15 cellular contexts compared by ENCODE assay signal in genomic region chr21:34592573-34592972, GRCh38. TPM values are rescaled to one million over a fixed set of nuclear protein-coding genes. Genes with fewer than 3 reads are reported as not detected.
DNase-seq lines count a peak whose midpoint lies in the region; ATAC-seq and TF ChIP-seq lines count a peak whose summit lies in the region.
"Had no signal": no experiment of that assay in that cellular context is flagged by ENCODE, and none has a peak within 500 bp of the region (broad histone marks: within the 10 kb centered on the region; RNA-seq: fewer than 3 reads in every experiment).

No MANE protein-coding gene starts in this region.

- no peak overlapping the region for H3K4me3 Mint-ChIP-seq in osteocyte (ENCODE audit: unreplicated experiment)
- H3K4me3 Mint-ChIP-seq: naive thymus-derived CD8-positive, alpha-beta T cell had no signal

- H3K23ac ChIP-seq in mesenchymal stem cell (ENCODE audit: low read length in 2 of 2), result no peak overlapping the region

- H3K36me3 ChIP-seq in ascending aorta (no peaks in the 10 kb centered on the region), duodenal mucosa (ENCODE audit: control insufficient read depth in 1 of 2, insufficient read depth in 2 of 2, low read length in 2 of 2) (no peaks in the 10 kb centered on the region), mesenchymal stem cell (ENCODE audit: control insufficient read depth in 1 of 2, insufficient read depth in 2 of 2, low read depth in 1 of 2, low read length in 2 of 2) (no peaks in the 10 kb centered on the region), stomach (no peaks in the 10 kb centered on the region)
- H3K36me3 ChIP-seq: brain microvascular endothelial cell had no signal

- H4K8ac ChIP-seq in mesenchymal stem cell (ENCODE audit: low read length), result no peak overlapping the region

- H3K27me3 Mint-ChIP-seq in osteocyte (ENCODE audit: unreplicated experiment), result no peaks in the 10 kb centered on the region
- H3K27me3 Mint-ChIP-seq: naive thymus-derived CD8-positive, alpha-beta T cell had no signal

- TF ChIP-seq CTCF in ascending aorta (IDR thresholded peaks at IDR 0.05), result no peak
- no peak for TF ChIP-seq CTCF in stomach (IDR thresholded peaks at IDR 0.05)
- TF ChIP-seq CTCF in osteocyte (IDR thresholded peaks at IDR 0.05), result no peak

- peak overlapping the region; percentile 42 to 50 for H3K4me3 ChIP-seq in ascending aorta
- H3K4me3 ChIP-seq in duodenal mucosa (ENCODE audit: low read depth in 1 of 2, low read length in 2 of 2), result peak overlapping the region; percentile 48 to 50
- H3K4me3 ChIP-seq in mesenchymal stem cell (ENCODE audit: insufficient read depth in 1 of 2, low read depth in 1 of 2, low read length in 2 of 2), result peak overlapping the region in 1 of 2 experiments; percentile 66
- H3K4me3 ChIP-seq in stomach, result peak overlapping the region; percentile 1 to 28 (median 12)
- H3K4me3 ChIP-seq: MG63 had no signal

- peaks cover 3% of the 10 kb centered on the region for H3K9me3 Mint-ChIP-seq in osteocyte (ENCODE audit: unreplicated experiment)

- no peaks in the 10 kb centered on the region for H3K9me3 ChIP-seq in ascending aorta
- H3K9me3 ChIP-seq in duodenal mucosa (ENCODE audit: control insufficient read depth in 1 of 2, low read length in 2 of 2), result no peaks in the 10 kb centered on the region
- H3K9me3 ChIP-seq in mesenchymal stem cell (ENCODE audit: control insufficient read depth, low read length), result no peaks in the 10 kb centered on the region
- no peaks in the 10 kb centered on the region for H3K9me3 ChIP-seq in stomach

- H3K4me2 ChIP-seq in mesenchymal stem cell (ENCODE audit: low read length, poor library complexity, severe bottlenecking), result no peak overlapping the region

- H3K27ac Mint-ChIP-seq in osteocyte (ENCODE audit: unreplicated experiment), result no peak overlapping the region

- no peak overlapping the region for H3K4ac ChIP-seq in mesenchymal stem cell (ENCODE audit: low read depth in 1 of 2, low read length in 2 of 2)

- H3K27me3 ChIP-seq in ascending aorta, result no peaks in the 10 kb centered on the region
- no peaks in the 10 kb centered on the region for H3K27me3 ChIP-seq in duodenal mucosa (ENCODE audit: control insufficient read depth in 1 of 2, insufficient read depth in 2 of 2, low read length in 2 of 2)
- peaks cover 0 to 3% of the 10 kb centered on the region in 2 experiments for H3K27me3 ChIP-seq in mesenchymal stem cell (ENCODE audit: control insufficient read depth in 1 of 2, insufficient read depth in 1 of 2, low read length in 2 of 2)
- H3K27me3 ChIP-seq in stomach, result no peaks in the 10 kb centered on the region
- H3K27me3 ChIP-seq: brain microvascular endothelial cell, MG63 had no signal

- peaks cover 0 to 16% of the 10 kb centered on the region in 2 donors for H3K4me1 ChIP-seq in ascending aorta
- peaks cover 58 to 66% of the 10 kb centered on the region in 2 donors for H3K4me1 ChIP-seq in duodenal mucosa (ENCODE audit: control insufficient read depth in 1 of 2, insufficient read depth in 2 of 2, low read length in 2 of 2)
- no peaks in the 10 kb centered on the region for H3K4me1 ChIP-seq in mesenchymal stem cell (ENCODE audit: control insufficient read depth, insufficient read depth, low read depth, low read length)
- H3K4me1 ChIP-seq in stomach, result peaks cover 34 to 75% (median 53%) of the 10 kb centered on the region in 4 donors

- TF ChIP-seq POLR2A in stomach (IDR thresholded peaks at IDR 0.05), result no peak

- TF ChIP-seq EP300 in stomach (IDR thresholded peaks at IDR 0.05), result no peak

- peak overlapping the region in 1 of 2 donors; percentile 51 for H3K27ac ChIP-seq in ascending aorta
- peak overlapping the region; percentile 53 for H3K27ac ChIP-seq in duodenal mucosa (ENCODE audit: low read depth, low read length)
- no peak overlapping the region for H3K27ac ChIP-seq in mesenchymal stem cell (ENCODE audit: low read length, poor library complexity, severe bottlenecking)
- H3K27ac ChIP-seq in stomach, result peak overlapping the region; percentile 51 to 86 (median 73)
- H3K27ac ChIP-seq: brain microvascular endothelial cell had no signal

- H2BK120ac ChIP-seq in mesenchymal stem cell (ENCODE audit: low read depth, low read length), result no peak overlapping the region

- H3K4me1 Mint-ChIP-seq in osteocyte (ENCODE audit: unreplicated experiment), result peaks cover 2% of the 10 kb centered on the region

- H2AK5ac ChIP-seq in mesenchymal stem cell (ENCODE audit: low read length, severe bottlenecking), result no peak overlapping the region

- WGBS in mesenchymal stem cell, result 60% methylated on average over 9 of the region's 9 CpGs
- WGBS in stomach, 5 donors, result 14 to 26% (median 19%) methylated on average over 9 of the region's 9 CpGs

- H3K9ac ChIP-seq in duodenal mucosa (ENCODE audit: low read depth in 1 of 2, low read length in 2 of 2) (peak overlapping the region in 1 of 2 donors; percentile 8), mesenchymal stem cell (ENCODE audit: low read length) (peak overlapping the region; percentile 68)

- ATAC-seq in GM21447 (IDR thresholded peaks at IDR 0.05; ENCODE audit: unreplicated experiment) (no peak), GM19324 (IDR thresholded peaks at IDR 0.05; ENCODE audit: low FRiP score, unreplicated experiment) (no peak)
- ATAC-seq: naive thymus-derived CD8-positive, alpha-beta T cell had no signal

- intact Hi-C loops in ascending aorta (cut with DNase I) (no loop called here), stomach (cut with DNase I; ENCODE audit: low total_unique reads) (no loop called here)

- H4K91ac ChIP-seq in mesenchymal stem cell (ENCODE audit: low read length), result no peak overlapping the region

- peak overlapping the region; percentile 70 for H2BK15ac ChIP-seq in mesenchymal stem cell (ENCODE audit: low read depth, poor library complexity, severe bottlenecking)

- no peak overlapping the region for H3K18ac ChIP-seq in mesenchymal stem cell (ENCODE audit: low read depth in 1 of 2, low read length in 2 of 2)

- no peak overlapping the region for H3K14ac ChIP-seq in mesenchymal stem cell (ENCODE audit: low read length in 2 of 2)

- H2AFZ ChIP-seq in mesenchymal stem cell (ENCODE audit: low read depth, low read length), result no peak overlapping the region

- no peak overlapping the region for H2BK5ac ChIP-seq in mesenchymal stem cell (ENCODE audit: low read depth, low read length, poor library complexity, severe bottlenecking)

- H3K79me1 ChIP-seq in mesenchymal stem cell (replicated peaks; ENCODE audit: low read length, poor library complexity, severe bottlenecking), result peaks cover 26% of the 10 kb centered on the region

- no peak for DNase-seq in ascending aorta (ENCODE audit: low spot score in 2 of 2)
- DNase-seq in mesenchymal stem cell, result peak; percentile 56
- no peak for DNase-seq in stomach
- DNase-seq in osteocyte (ENCODE audit: extremely low spot score, unreplicated experiment), result no peak
- DNase-seq: activated naive CD4-positive, alpha-beta T cell treated with anti-CD3 and anti-CD28 coated beads, Interleukin-2, amount 50 U/mL, for 16 hours; AML-193; effector CD4-positive, alpha-beta T cell; naive thymus-derived CD8-positive, alpha-beta T cell; NCI-H446 treated with DMSO at 0.1 percent for 48 hours; stimulated activated CD4-positive, alpha-beta T cell treated with anti-CD3 and anti-CD28 coated beads, Interleukin-1b, Interleukin-23, amount 100 ng/mL, for 48 hours had no signal

- H3K36me3 Mint-ChIP-seq in osteocyte (ENCODE audit: unreplicated experiment), result peaks cover 2% of the 10 kb centered on the region

- peak overlapping the region in 1 of 2 experiments; percentile 8 for H2BK12ac ChIP-seq in mesenchymal stem cell (ENCODE audit: low read length in 2 of 2)

RNA-seq across cellular contexts. Expression of gene RCAN1, which starts 22.3 kb away (rescaled TPM):
- total RNA-seq in ascending aorta (12.5 TPM), stomach (10 to 100 TPM; 23.9 to 85.7 (median 32.1) TPM), osteocyte (61.5 and 68.5 TPM in 2 replicates)
- 32.5 TPM for polyA plus RNA-seq in mesenchymal stem cell (2013, experiment 1 of 2)
- polyA plus RNA-seq in mesenchymal stem cell (2013, experiment 2 of 2), result 33.5 TPM
- polyA plus RNA-seq in stomach, result 10 to 100 TPM; 15.6 to 36.9 (median 24.3) TPM
